12 cellular contexts compared by ENCODE assay signal in the genomic region with DNA sequence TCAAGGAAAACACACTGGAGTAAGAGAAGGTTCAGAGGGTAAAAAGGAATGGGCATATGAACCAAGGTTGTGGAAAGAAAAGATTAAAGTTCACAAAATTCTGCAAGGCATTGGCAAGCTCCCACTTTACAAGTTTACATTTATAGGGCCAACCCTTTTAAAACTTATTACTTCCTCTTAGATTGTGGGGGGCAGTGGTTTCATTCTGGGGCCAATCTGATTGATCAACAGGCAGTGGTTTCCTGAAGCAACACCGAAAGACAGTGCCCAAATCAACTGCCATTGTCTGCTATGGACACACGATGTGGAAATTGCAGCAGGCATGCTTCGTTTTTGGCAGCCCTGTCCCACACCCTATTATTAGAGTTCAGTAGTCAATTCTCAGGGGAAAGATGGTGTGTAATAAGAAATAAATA.
DNase-seq lines count a peak whose midpoint lies in the region; ATAC-seq and TF ChIP-seq lines count a peak whose summit lies in the region.
"Had no signal": no experiment of that assay in that cellular context is flagged by ENCODE, and none has a peak within 500 bp of the region (broad histone marks: within the 10 kb centered on the region; RNA-seq: fewer than 3 reads in every experiment).

No MANE protein-coding gene starts in this region.

- H3K27ac Mint-ChIP-seq in CD8-positive, alpha-beta memory T cell, result peak overlapping the region in 5 of 8 donors; percentile 12 to 97 (median 46)
- H3K27ac Mint-ChIP-seq in natural killer cell (peak overlapping the region; percentile 32 to 35), Caco-2 (ENCODE audit: unreplicated experiment) (no peak overlapping the region)
- H3K27ac Mint-ChIP-seq: T-helper 1 cell treated with Interleukin-12 subunit alpha and Interleukin-12 subunit beta and Interleukin-4 antibody, amounts not matched to agents 30 μg/mL and 1 μg/mL, for 36 hours had no signal

- H3K9me3 ChIP-seq in CD8-positive, alpha-beta memory T cell (ENCODE audit: low read length), result no peaks in the 10 kb centered on the region
- H3K9me3 ChIP-seq in Caco-2 (no peaks in the 10 kb centered on the region), neuronal stem cell (replicated peaks in 1 of 2; ENCODE audit: control insufficient read depth in 2 of 2, insufficient read depth in 1 of 2, low read depth in 1 of 2, low read length in 2 of 2) (no peaks in the 10 kb centered on the region)
- H3K9me3 ChIP-seq: testis had no signal

- BruUV-seq in Caco-2 (replicated peaks; lab: Mats Ljungman, UMichigan), result no TSS peak

- WGBS in neuronal stem cell (ENCODE audit: extremely low coverage in 2 of 2, insufficient read length in 2 of 2, insufficient replicate concordance in 1 of 2), 2 donors, result no CpG with 5 or more reads among the region's 3 CpGs

- H2BK120ac ChIP-seq in neuronal stem cell (ENCODE audit: low read depth, low read length), result no peak overlapping the region

- peaks cover 18% of the 10 kb centered on the region for H3K4me1 ChIP-seq in CD8-positive, alpha-beta memory T cell (ENCODE audit: insufficient read depth, low read length)
- H3K4me1 ChIP-seq in Caco-2 (peaks cover 9% of the 10 kb centered on the region), neuronal stem cell (ENCODE audit: control insufficient read depth in 2 of 2, insufficient read depth in 1 of 2, low read depth in 1 of 2, low read length in 2 of 2) (peaks cover 0 to under 1% of the 10 kb centered on the region in 2 donors)
- H3K4me1 ChIP-seq: testis had no signal

- no peak overlapping the region for H4K8ac ChIP-seq in neuronal stem cell (ENCODE audit: low read depth, low read length)

- peaks cover 5 to 9% (median 6%) of the 10 kb centered on the region in 3 donors for H3K36me3 Mint-ChIP-seq in CD8-positive, alpha-beta memory T cell
- H3K36me3 Mint-ChIP-seq in natural killer cell, result no peaks in the 10 kb centered on the region
- H3K36me3 Mint-ChIP-seq in Caco-2 (ENCODE audit: insufficient read depth, unreplicated experiment), result no peaks in the 10 kb centered on the region

- H3K9ac ChIP-seq in neuronal stem cell (ENCODE audit: low read depth, low read length, poor library complexity), result no peak overlapping the region

- H3K27me3 Mint-ChIP-seq in CD8-positive, alpha-beta memory T cell, result no peaks in the 10 kb centered on the region
- no peaks in the 10 kb centered on the region for H3K27me3 Mint-ChIP-seq in natural killer cell (ENCODE audit: low read depth in 2 of 2)
- no peaks in the 10 kb centered on the region for H3K27me3 Mint-ChIP-seq in Caco-2 (ENCODE audit: insufficient read depth, unreplicated experiment)
- H3K27me3 Mint-ChIP-seq: naive B cell had no signal

- H3K9me3 Mint-ChIP-seq in CD8-positive, alpha-beta memory T cell, result no peaks in the 10 kb centered on the region
- H3K9me3 Mint-ChIP-seq in natural killer cell, result no peaks in the 10 kb centered on the region
- no peaks in the 10 kb centered on the region for H3K9me3 Mint-ChIP-seq in Caco-2 (ENCODE audit: unreplicated experiment)
- H3K9me3 Mint-ChIP-seq: T-helper 1 cell treated with Interleukin-12 subunit alpha and Interleukin-12 subunit beta and Interleukin-4 antibody, amounts not matched to agents 30 μg/mL and 1 μg/mL, for 36 hours had no signal

- no peak for DNase-seq in CD8-positive, alpha-beta memory T cell
- no peak for DNase-seq in natural killer cell
- DNase-seq in Caco-2, result no peak
- no peak for DNase-seq in glomerular visceral epithelial cell (ENCODE audit: extremely low spot score)
- no peak for DNase-seq in neuronal stem cell (ENCODE audit: low spot score)
- DNase-seq: naive B cell; stimulated activated CD4-positive, alpha-beta T cell treated with anti-CD3 and anti-CD28 coated beads, Interleukin-4, amount 100 ng/mL, for 24 hours; testis had no signal

- CTCF ChIA-PET in CD8-positive, alpha-beta memory T cell (lab: Charles Lee), result no interaction called here
- CTCF ChIA-PET in Caco-2 (lab: Charles Lee), result no interaction called here

- no peak overlapping the region for H2BK5ac ChIP-seq in neuronal stem cell (ENCODE audit: low read length)

- no peak overlapping the region for H3K14ac ChIP-seq in neuronal stem cell (ENCODE audit: low read length)

- H2AFZ ChIP-seq in neuronal stem cell (ENCODE audit: low read length), result no peak overlapping the region

- POLR2A ChIA-PET in CD8-positive, alpha-beta memory T cell (lab: Charles Lee), result no interaction called here
- POLR2A ChIA-PET in Caco-2 (lab: Charles Lee), result no interaction called here

- no peak overlapping the region for H2BK15ac ChIP-seq in neuronal stem cell (ENCODE audit: low read length)

- H4K91ac ChIP-seq in neuronal stem cell (ENCODE audit: low read depth, low read length, poor library complexity), result no peak overlapping the region

- peaks cover 45 to 83% (median 79%) of the 10 kb centered on the region in 3 donors for H3K4me1 Mint-ChIP-seq in CD8-positive, alpha-beta memory T cell
- H3K4me1 Mint-ChIP-seq in natural killer cell (peaks cover 30 to 54% of the 10 kb centered on the region in 2 donors), Caco-2 (ENCODE audit: low read depth, unreplicated experiment) (peaks cover 16% of the 10 kb centered on the region)

- H3K36me3 ChIP-seq in CD8-positive, alpha-beta memory T cell (ENCODE audit: insufficient read depth, low read length), result peaks cover 4% of the 10 kb centered on the region
- H3K36me3 ChIP-seq in Caco-2 (ENCODE audit: control insufficient read depth, insufficient read depth, low read length), result no peaks in the 10 kb centered on the region
- no peaks in the 10 kb centered on the region for H3K36me3 ChIP-seq in neuronal stem cell (replicated peaks in 1 of 2; ENCODE audit: control insufficient read depth in 2 of 2, insufficient read depth in 2 of 2, low read length in 2 of 2)

- no peak overlapping the region for H3K4me3 ChIP-seq in CD8-positive, alpha-beta memory T cell (ENCODE audit: low read length)
- H3K4me3 ChIP-seq in Caco-2 (ENCODE audit: low read depth, low read length), result no peak overlapping the region
- H3K4me3 ChIP-seq in neuronal stem cell (ENCODE audit: low read length in 2 of 2), result no peak overlapping the region
- H3K4me3 ChIP-seq: testis had no signal

- H2AK5ac ChIP-seq in neuronal stem cell (ENCODE audit: low read depth, low read length), result no peak overlapping the region

- H3K4me3 Mint-ChIP-seq in CD8-positive, alpha-beta memory T cell, result peak overlapping the region in 3 of 7 donors; percentile 12 to 41 (median 34)
- peak overlapping the region; percentile 22 for H3K4me3 Mint-ChIP-seq in natural killer cell
- H3K4me3 Mint-ChIP-seq in Caco-2 (ENCODE audit: unreplicated experiment), result no peak overlapping the region
- H3K4me3 Mint-ChIP-seq: T-helper 1 cell treated with Interleukin-12 subunit alpha and Interleukin-12 subunit beta and Interleukin-4 antibody, amounts not matched to agents 30 μg/mL and 1 μg/mL, for 36 hours had no signal

- no peak overlapping the region for H3K23ac ChIP-seq in neuronal stem cell (ENCODE audit: low read depth, low read length, poor library complexity)

- H3K4ac ChIP-seq in neuronal stem cell (ENCODE audit: low read length), result no peak overlapping the region

- no peak overlapping the region for H3K4me2 ChIP-seq in neuronal stem cell (ENCODE audit: insufficient read depth, low read length, poor library complexity, severe bottlenecking)

- H3K27ac ChIP-seq in CD8-positive, alpha-beta memory T cell (ENCODE audit: low read depth, low read length), result no peak overlapping the region
- H3K27ac ChIP-seq in VCaP (peak overlapping the region; percentile 95), neuronal stem cell (replicated peaks; ENCODE audit: low read length) (no peak overlapping the region)
- H3K27ac ChIP-seq: testis had no signal

- H2BK12ac ChIP-seq in neuronal stem cell (ENCODE audit: low read length), result no peak overlapping the region

- ATAC-seq in HG02759 (IDR thresholded peaks at IDR 0.05; ENCODE audit: unreplicated experiment) (peak; percentile 33), natural killer cell (peak in 2 of 3 donors; percentile 29 to 44), GM21381 (IDR thresholded peaks at IDR 0.05; ENCODE audit: unreplicated experiment) (no peak)

- H3K27me3 ChIP-seq in CD8-positive, alpha-beta memory T cell (ENCODE audit: insufficient read depth, low read length, poor library complexity, severe bottlenecking), result no peaks in the 10 kb centered on the region
- H3K27me3 ChIP-seq in Caco-2 (replicated peaks; ENCODE audit: control insufficient read depth, insufficient read depth, low read length) (no peaks in the 10 kb centered on the region), neuronal stem cell (ENCODE audit: control insufficient read depth in 3 of 3, insufficient read depth in 3 of 3, low read depth in 1 of 3, low read length in 3 of 3) (no peaks in the 10 kb centered on the region)
- H3K27me3 ChIP-seq: testis had no signal

- TF ChIP-seq CTCF in VCaP (conservative IDR thresholded peaks at IDR 0.05), result no peak
- TF ChIP-seq CTCF in natural killer cell (IDR thresholded peaks at IDR 0.05), result no peak
- no peak for TF ChIP-seq CTCF in Caco-2 (IDR thresholded peaks at IDR 0.05; ENCODE audit: insufficient read depth in 1 of 2, low read depth in 1 of 2, low read length in 1 of 2, severe bottlenecking in 1 of 2, unreplicated experiment in 1 of 2)

- no peaks in the 10 kb centered on the region for H3K79me1 ChIP-seq in neuronal stem cell (ENCODE audit: low read depth, low read length)

- intact Hi-C loops in natural killer cell (cut with micrococcal nuclease) (no loop called here), Caco-2 (cut with micrococcal nuclease; ENCODE audit: unreplicated experiment) (no loop called here)

- no peak overlapping the region for H3K18ac ChIP-seq in neuronal stem cell (ENCODE audit: low read length)
